Comparison of ENCODE assay signal across 8 cellular contexts in the genomic region with DNA sequence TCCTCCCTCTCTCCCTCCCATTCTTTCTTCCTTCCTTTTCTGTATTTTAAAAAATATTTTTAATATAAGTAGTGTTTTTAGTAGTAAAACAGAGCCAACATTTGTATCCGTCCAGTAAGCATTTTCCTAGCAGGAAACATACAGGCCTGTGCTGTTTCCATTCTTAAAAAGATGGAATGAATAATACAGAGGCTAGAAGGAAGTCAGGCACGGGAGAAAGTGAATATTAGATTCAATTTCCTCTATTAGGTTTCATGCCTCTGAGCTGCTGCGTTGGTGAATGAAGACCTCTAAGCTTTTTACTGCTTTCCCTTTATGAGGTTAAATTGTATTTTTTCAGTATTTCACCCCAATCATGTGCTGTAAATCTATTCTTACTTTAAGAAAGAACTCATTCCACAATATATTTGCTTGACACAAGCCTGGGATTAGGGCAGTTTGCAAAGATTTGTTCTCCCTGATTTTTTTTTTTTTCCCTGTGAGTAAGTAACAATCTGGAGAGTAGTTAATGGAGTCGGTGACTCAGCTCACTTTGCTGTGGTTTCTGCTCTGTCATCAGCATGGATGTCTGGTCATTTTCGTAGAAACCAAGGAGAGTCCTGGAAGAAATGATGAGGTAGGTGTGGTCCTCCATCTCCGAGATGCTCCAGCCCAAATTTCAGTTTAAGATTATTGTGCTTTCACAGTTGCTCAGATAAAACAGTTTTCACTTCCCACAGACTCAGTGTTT.
A peak's percentile ranks its signal among the peaks of the same experiment; 100 is the strongest.
DNase-seq lines count a peak whose midpoint lies in the region; ATAC-seq and TF ChIP-seq lines count a peak whose summit lies in the region.

No MANE protein-coding gene starts in this region.

- no peak for TF ChIP-seq CTCF in hepatocyte (IDR thresholded peaks at IDR 0.05; ENCODE audit: poor library complexity)

- H3K79me2 ChIP-seq in hepatocyte = no peaks in the 10 kb centered on the region

- no peak for ATAC-seq in HG03565 (IDR thresholded peaks at IDR 0.05; ENCODE audit: unreplicated experiment)

- no peak overlapping the region for H3K4me3 ChIP-seq in hepatocyte

- no peaks in the 10 kb centered on the region for H3K9me3 ChIP-seq in hepatocyte (ENCODE audit: low read depth)

- H2AFZ ChIP-seq in hepatocyte = no peak overlapping the region

- H3K27me3 ChIP-seq in hepatocyte = no peaks in the 10 kb centered on the region

- no peaks in the 10 kb centered on the region for H3K9me2 ChIP-seq in hepatocyte (replicated peaks; ENCODE audit: insufficient read depth)

- 22% methylated on average over 6 of the region's 6 CpGs for WGBS in hepatocyte (ENCODE audit: low lambda C conversion rate, missing lambda C conversion rate)

- no peaks in the 10 kb centered on the region for H4K20me1 ChIP-seq in hepatocyte (ENCODE audit: insufficient read depth, poor library complexity, severe bottlenecking)

- peaks cover 4% of the 10 kb centered on the region for H3K4me1 ChIP-seq in hepatocyte (ENCODE audit: insufficient read depth)

- H3K27ac ChIP-seq in hepatocyte = peak overlapping the region; percentile 62

- H3K4me2 ChIP-seq in hepatocyte = peak overlapping the region; percentile 44

- no peaks in the 10 kb centered on the region for H3K36me3 ChIP-seq in hepatocyte (replicated peaks; ENCODE audit: insufficient read depth, low read depth)

- DNase-seq in HS-5 (ENCODE audit: low read depth) = peak; percentile 53
- peak; percentile 76 for DNase-seq in amniotic stem cell (lab: John Stamatoyannopoulos, UW)
- peak; percentile 70 for DNase-seq in hepatocyte (ENCODE audit: low spot score)
- peak; percentile 95 for DNase-seq in stromal cell of bone marrow (ENCODE audit: low read depth)
- no peak for DNase-seq in SHP77 (lab: John Stamatoyannopoulos, UW)
- DNase-seq in nucleus accumbens (lab: John Stamatoyannopoulos, UW) = no peak
- no peak for DNase-seq in NCI-H2196 treated with DMSO at 0.1 percent for 48 hours (lab: John Stamatoyannopoulos, UW; ENCODE audit: unreplicated experiment)

Comparison
In these comparisons a context has a peak if more than half of its experiments do, and no peak if none do; other contexts are left out.
1. DNase-seq: peak in HS-5 (single experiment), amniotic stem cell (single experiment), hepatocyte (single experiment) and stromal cell of bone marrow (single experiment); none in SHP77 (0 of 2), nucleus accumbens (0 of 56) and NCI-H2196 treated with DMSO at 0.1 percent for 48 hours (single experiment).